ENCODE assay signal across 8 cellular contexts in genomic region chr10:3806603-3807002, GRCh38. TPM values are rescaled to one million over a fixed set of nuclear protein-coding genes. Genes with fewer than 3 reads are reported as not detected.
DNase-seq lines count a peak whose midpoint lies in the region; ATAC-seq lines count a peak whose summit lies in the region.

No MANE protein-coding gene starts in this region.

- DNase-seq in DMS53 (lab: John Stamatoyannopoulos, UW): peak; percentile 93
- DNase-seq in NCI-H345 (lab: John Stamatoyannopoulos, UW): peak; percentile 62
- DNase-seq in central memory CD8-positive, alpha-beta T cell (ENCODE audit: low spot score in 2 of 2): no peak
- no peak for DNase-seq in natural killer cell treated with Interleukin-12 subunit alpha and Interleukin-12 subunit beta and Interleukin-15 and Interleukin-18, amount 100 ng/mL, for 72 hours (ENCODE audit: low spot score)
- no peak for DNase-seq in NCI-H1694 (lab: John Stamatoyannopoulos, UW)
- DNase-seq in activated CD4-positive, CD25-positive, alpha-beta regulatory T cell treated with anti-CD3 and anti-CD28 coated beads, Interleukin-2, amount 50 U/mL, for 72 hours: no peak
- DNase-seq in left lobe of liver (ENCODE audit: low spot score): no peak
- DNase-seq in HuH-7 (ENCODE audit: low spot score): no peak

- H3K27ac Mint-ChIP-seq in central memory CD8-positive, alpha-beta T cell (ENCODE audit: low read depth): no peak overlapping the region
- H3K27ac Mint-ChIP-seq in natural killer cell treated with Interleukin-12 subunit alpha and Interleukin-12 subunit beta and Interleukin-15 and Interleukin-18, amount 100 ng/mL, for 72 hours: no peak overlapping the region

- ATAC-seq in central memory CD8-positive, alpha-beta T cell (replicated peaks; ENCODE audit: extremely low read depth, poor library complexity, severe bottlenecking): no peak
- peak in 1 of 2 donors; percentile 11 for ATAC-seq in natural killer cell treated with Interleukin-12 subunit alpha and Interleukin-12 subunit beta and Interleukin-15 and Interleukin-18, amount 100 ng/mL, for 72 hours
- no peak for ATAC-seq in left lobe of liver

- no peaks in the 10 kb centered on the region for H3K27me3 Mint-ChIP-seq in central memory CD8-positive, alpha-beta T cell
- no peaks in the 10 kb centered on the region for H3K27me3 Mint-ChIP-seq in natural killer cell treated with Interleukin-12 subunit alpha and Interleukin-12 subunit beta and Interleukin-15 and Interleukin-18, amount 100 ng/mL, for 72 hours

- H3K4me3 Mint-ChIP-seq in central memory CD8-positive, alpha-beta T cell: peak overlapping the region; percentile 57
- peak overlapping the region; percentile 83 for H3K4me3 Mint-ChIP-seq in natural killer cell treated with Interleukin-12 subunit alpha and Interleukin-12 subunit beta and Interleukin-15 and Interleukin-18, amount 100 ng/mL, for 72 hours

- peaks cover 41% of the 10 kb centered on the region for H3K36me3 Mint-ChIP-seq in central memory CD8-positive, alpha-beta T cell (ENCODE audit: insufficient read depth)
- H3K36me3 Mint-ChIP-seq in natural killer cell treated with Interleukin-12 subunit alpha and Interleukin-12 subunit beta and Interleukin-15 and Interleukin-18, amount 100 ng/mL, for 72 hours: no peaks in the 10 kb centered on the region

- no peaks in the 10 kb centered on the region for H3K9me3 Mint-ChIP-seq in central memory CD8-positive, alpha-beta T cell
- H3K9me3 Mint-ChIP-seq in natural killer cell treated with Interleukin-12 subunit alpha and Interleukin-12 subunit beta and Interleukin-15 and Interleukin-18, amount 100 ng/mL, for 72 hours: no peaks in the 10 kb centered on the region

- peaks cover 64% of the 10 kb centered on the region for H3K4me1 Mint-ChIP-seq in central memory CD8-positive, alpha-beta T cell
- peaks cover 32 to 63% of the 10 kb centered on the region in 2 donors for H3K4me1 Mint-ChIP-seq in natural killer cell treated with Interleukin-12 subunit alpha and Interleukin-12 subunit beta and Interleukin-15 and Interleukin-18, amount 100 ng/mL, for 72 hours (ENCODE audit: low read depth in 2 of 2)

RNA-seq across cellular contexts. Expression of gene KLF6, which starts 21.6 kb away (rescaled TPM):
- 100 to 1,000 TPM; 225 to 236 TPM for total RNA-seq in natural killer cell treated with Interleukin-12 subunit alpha and Interleukin-12 subunit beta and Interleukin-15 and Interleukin-18, amount 100 ng/mL, for 72 hours
- 27.3 TPM for total RNA-seq in left lobe of liver

Comparison
In these comparisons a context has a peak if more than half of its experiments do, and no peak if none do; other contexts are left out.
1. DNase-seq: peak in DMS53 (single experiment) and NCI-H345 (single experiment); none in central memory CD8-positive, alpha-beta T cell (0 of 2), natural killer cell treated with Interleukin-12 subunit alpha and Interleukin-12 subunit beta and Interleukin-15 and Interleukin-18, amount 100 ng/mL, for 72 hours (single experiment), NCI-H1694 (single experiment), activated CD4-positive, CD25-positive, alpha-beta regulatory T cell treated with anti-CD3 and anti-CD28 coated beads, Interleukin-2, amount 50 U/mL, for 72 hours (single experiment), left lobe of liver (single experiment) and HuH-7 (single experiment).